In the genomic region with DNA sequence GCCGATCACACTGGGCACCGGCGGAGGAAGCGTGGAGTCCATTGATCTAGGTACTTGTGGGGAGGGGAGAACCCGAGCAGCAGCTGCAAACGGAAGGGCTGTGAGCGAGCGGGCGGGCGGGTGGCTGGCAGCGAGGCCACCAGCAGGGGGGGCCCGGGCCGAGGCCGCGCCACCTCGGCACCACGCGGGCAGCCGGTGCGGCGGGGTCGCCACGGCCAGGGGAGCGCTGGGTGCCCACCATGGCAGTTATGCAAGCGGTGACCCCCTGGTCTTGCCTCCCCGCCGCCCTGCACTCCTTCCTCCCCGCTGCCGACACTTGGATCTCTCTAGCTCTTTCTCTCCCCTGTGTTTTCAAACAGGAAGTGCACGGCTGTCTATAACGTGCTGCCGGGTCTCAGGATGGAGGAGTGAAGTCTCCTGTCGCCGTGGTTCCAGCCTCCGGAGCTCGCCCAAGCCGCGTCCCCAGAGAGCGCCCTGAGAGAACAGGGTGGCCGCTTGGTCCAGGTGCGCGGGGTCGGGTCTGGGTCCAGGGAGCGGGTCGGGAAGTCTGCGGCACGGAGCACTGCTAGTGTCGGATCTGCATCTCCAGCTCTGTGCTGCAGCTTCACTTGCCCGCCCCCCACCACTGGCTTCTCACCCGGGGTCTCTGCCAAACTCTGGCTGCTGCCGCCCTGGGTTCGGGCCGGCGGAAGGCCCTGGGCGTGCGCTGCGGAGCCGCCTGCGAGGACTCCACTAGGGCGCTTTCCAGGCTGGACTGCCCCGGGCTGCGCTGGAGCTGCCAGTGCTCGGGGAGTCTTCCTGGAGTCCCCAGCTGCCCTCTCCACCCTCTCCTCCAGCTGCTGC, we compare ENCODE assay signal across 8 cellular contexts. TPM values are rescaled to one million over a fixed set of nuclear protein-coding genes. Genes with fewer than 3 reads are reported as not detected.
DNase-seq lines count a peak whose midpoint lies in the region; ATAC-seq and TF ChIP-seq lines count a peak whose summit lies in the region.

No MANE protein-coding gene starts in this region.

- peak; percentile 91 for ATAC-seq in GM21737 (IDR thresholded peaks at IDR 0.05; ENCODE audit: unreplicated experiment)
- ATAC-seq in activated naive CD8-positive, alpha-beta T cell treated with anti-CD3 and anti-CD28 coated beads, Interleukin-2, amount 50 U/mL, for 24 hours: peak; percentile 87
- peak; percentile 97 for ATAC-seq in left ventricle myocardium superior

- peaks cover 6% of the 10 kb centered on the region for H3K4me1 ChIP-seq in rectal smooth muscle tissue (ENCODE audit: control insufficient read depth, insufficient read depth, low read length)

- H3K36me3 Mint-ChIP-seq in activated naive CD8-positive, alpha-beta T cell treated with anti-CD3 and anti-CD28 coated beads, Interleukin-2, amount 50 U/mL, for 24 hours (ENCODE audit: low read depth): peaks cover 18% of the 10 kb centered on the region

- peak overlapping the region; percentile 98 for H3K4me2 ChIP-seq in SU-DHL-6 (ENCODE audit: low read depth, low read length, poor library complexity, severe bottlenecking)

- TF ChIP-seq CTCF in SU-DHL-6 (IDR thresholded peaks at IDR 0.05; ENCODE audit: insufficient read depth, low read length, poor library complexity, severe bottlenecking): peak; percentile 64

- peaks cover 32% of the 10 kb centered on the region for H3K79me2 ChIP-seq in SU-DHL-6 (ENCODE audit: insufficient read depth, low read length)

- DNase-seq in G401 (ENCODE audit: low spot score) (peak; percentile 58), left ventricle myocardium superior (peak; percentile 82), HuH-7.5 (ENCODE audit: low spot score) (no peak)
- DNase-seq in activated naive CD8-positive, alpha-beta T cell treated with anti-CD3 and anti-CD28 coated beads, Interleukin-2, amount 50 U/mL, for 24 hours: peak; percentile 83

- peak overlapping the region; percentile 92 for H3K27ac ChIP-seq in KOPT-K1 (ENCODE audit: low read depth, low read length, poor library complexity, severe bottlenecking)
- peak overlapping the region; percentile 56 for H3K27ac ChIP-seq in SU-DHL-6 (ENCODE audit: low read depth, low read length)
- H3K27ac ChIP-seq in rectal smooth muscle tissue (ENCODE audit: low read depth, low read length): no peak overlapping the region

- no peaks in the 10 kb centered on the region for H3K9me3 Mint-ChIP-seq in activated naive CD8-positive, alpha-beta T cell treated with anti-CD3 and anti-CD28 coated beads, Interleukin-2, amount 50 U/mL, for 24 hours

- peak overlapping the region; percentile 90 for H3K4me3 Mint-ChIP-seq in activated naive CD8-positive, alpha-beta T cell treated with anti-CD3 and anti-CD28 coated beads, Interleukin-2, amount 50 U/mL, for 24 hours

- no peaks in the 10 kb centered on the region for H3K9me3 ChIP-seq in KOPT-K1 (ENCODE audit: insufficient read depth, low read length, poor library complexity, severe bottlenecking)
- no peaks in the 10 kb centered on the region for H3K9me3 ChIP-seq in SU-DHL-6 (ENCODE audit: insufficient read depth, low read length)

- H3K9me2 ChIP-seq in SU-DHL-6 (replicated peaks; ENCODE audit: insufficient read depth, low read length): no peaks in the 10 kb centered on the region

- intact Hi-C loops in left ventricle myocardium superior (cut with micrococcal nuclease): no loop called here

- H3K4me1 Mint-ChIP-seq in activated naive CD8-positive, alpha-beta T cell treated with anti-CD3 and anti-CD28 coated beads, Interleukin-2, amount 50 U/mL, for 24 hours: peaks cover 60% of the 10 kb centered on the region

- H3K36me3 ChIP-seq in KOPT-K1 (ENCODE audit: insufficient read depth, low read length): peaks cover 9% of the 10 kb centered on the region
- 0 out of 2 replicates have a peak, but pooled peaks cover 7% of the 10 kb centered on the region for H3K36me3 ChIP-seq in SU-DHL-6 (ENCODE audit: low read length)
- no peaks in the 10 kb centered on the region for H3K36me3 ChIP-seq in rectal smooth muscle tissue (ENCODE audit: control insufficient read depth, insufficient read depth, low read length)

- peak overlapping the region; percentile 91 for H3K27ac Mint-ChIP-seq in activated naive CD8-positive, alpha-beta T cell treated with anti-CD3 and anti-CD28 coated beads, Interleukin-2, amount 50 U/mL, for 24 hours

- no peaks in the 10 kb centered on the region for H3K27me3 ChIP-seq in SU-DHL-6 (ENCODE audit: low read length)
- no peaks in the 10 kb centered on the region for H3K27me3 ChIP-seq in rectal smooth muscle tissue (ENCODE audit: control insufficient read depth, insufficient read depth, low read length)

- H3K9ac ChIP-seq in SU-DHL-6 (ENCODE audit: low read length) (peak overlapping the region; percentile 85), rectal smooth muscle tissue (ENCODE audit: low read length) (peak overlapping the region; percentile 45)

- H3K27me3 Mint-ChIP-seq in activated naive CD8-positive, alpha-beta T cell treated with anti-CD3 and anti-CD28 coated beads, Interleukin-2, amount 50 U/mL, for 24 hours: no peaks in the 10 kb centered on the region

- H4K20me1 ChIP-seq in SU-DHL-6 (ENCODE audit: low read depth, low read length): no peaks in the 10 kb centered on the region

- in situ Hi-C loops in G401 (cut with HindIII; ENCODE audit: low sequenced_read_pairs): no loop called here

- H3F3A ChIP-seq in SU-DHL-6 (ENCODE audit: insufficient read depth): peaks cover 13% of the 10 kb centered on the region; the same call in 1 of the 2 replicates

- H3K4me3 ChIP-seq in SU-DHL-6 (ENCODE audit: insufficient read depth, low read length, poor library complexity, severe bottlenecking) (peak overlapping the region; percentile 75), rectal smooth muscle tissue (ENCODE audit: low read length) (peak overlapping the region; percentile 97)

- H2AFZ ChIP-seq in SU-DHL-6 (ENCODE audit: low read depth, low read length, severe bottlenecking): peak overlapping the region; percentile 80

RNA-seq across cellular contexts. Expression of gene LRRC8D, which starts 22.7 kb away (rescaled TPM):
- total RNA-seq in G401 (2014; rRNA removed; shearing (Covaris generic)): 36.9 and 57.1 TPM in 2 replicates
- total RNA-seq in left ventricle myocardium superior: 6.8 TPM
